ENCODE assay signal across 29 cellular contexts in the genomic region with DNA sequence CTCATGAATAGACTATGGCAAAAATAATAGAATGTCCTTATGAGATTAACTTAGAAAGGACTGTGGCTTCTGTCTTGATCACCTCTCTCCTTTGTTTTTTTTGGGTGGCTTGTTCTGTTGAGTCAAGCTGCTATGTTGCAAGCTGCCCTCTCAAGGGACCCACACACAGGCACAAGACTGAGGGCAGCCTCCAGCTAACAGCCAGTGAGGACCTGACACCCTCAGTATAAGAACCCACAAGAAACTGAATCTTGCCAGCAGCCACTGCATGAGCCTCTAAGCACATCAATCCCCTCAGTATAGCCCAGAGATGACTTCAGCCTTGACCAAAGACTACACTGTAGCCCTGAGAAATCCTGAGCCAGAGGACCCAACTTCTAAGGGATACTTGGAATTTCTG.
"Had no signal": no experiment of that assay in that cellular context is flagged by ENCODE, and none has a peak within 500 bp of the region (broad histone marks: within the 10 kb centered on the region; RNA-seq: fewer than 3 reads in every experiment).

No MANE protein-coding gene starts in this region.

- H3K4me2 ChIP-seq: neural progenitor cell, smooth muscle cell had no signal

- H3K4me3 Mint-ChIP-seq: naive thymus-derived CD4-positive, alpha-beta T cell; natural killer cell; nephron; neural progenitor cell; stimulated activated memory B cell treated with anti-CD40 and anti-IgM and Interleukin-4, amounts not matched to agents 10 μg/mL and 1 μg/mL and 100 μg/mL, for 72 hours; stimulated activated naive CD8-positive, alpha-beta T cell treated with anti-CD3 and anti-CD28 coated beads, Interleukin-15, amount 100 ng/mL, for 72 hours had no signal

- ATAC-seq: naive thymus-derived CD4-positive, alpha-beta T cell; natural killer cell; pancreas; right cardiac atrium; right lobe of liver; stimulated activated memory B cell treated with anti-CD40 and anti-IgM and Interleukin-4, amounts not matched to agents 10 μg/mL and 1 μg/mL and 100 μg/mL, for 72 hours; stimulated activated naive CD8-positive, alpha-beta T cell treated with anti-CD3 and anti-CD28 coated beads, Interleukin-15, amount 100 ng/mL, for 72 hours; stimulated activated naive CD8-positive, alpha-beta T cell treated with anti-CD3 and anti-CD28 coated beads, Interleukin-15, Interleukin-2, amounts not matched to agents 100 U/mL and 50 U/mL, for 24 hours had no signal

- H3K27me3 ChIP-seq: neural progenitor cell, right lobe of liver, testis, upper lobe of left lung, vagina had no signal

- H3K4me1 Mint-ChIP-seq: naive thymus-derived CD4-positive, alpha-beta T cell; natural killer cell; nephron; stimulated activated memory B cell treated with anti-CD40 and anti-IgM and Interleukin-4, amounts not matched to agents 10 μg/mL and 1 μg/mL and 100 μg/mL, for 72 hours; stimulated activated naive CD8-positive, alpha-beta T cell treated with anti-CD3 and anti-CD28 coated beads, Interleukin-15, amount 100 ng/mL, for 72 hours had no signal

- H3K36me3 Mint-ChIP-seq: naive thymus-derived CD4-positive, alpha-beta T cell; natural killer cell; neural progenitor cell; stimulated activated memory B cell treated with anti-CD40 and anti-IgM and Interleukin-4, amounts not matched to agents 10 μg/mL and 1 μg/mL and 100 μg/mL, for 72 hours had no signal

- H3K27ac Mint-ChIP-seq: naive thymus-derived CD4-positive, alpha-beta T cell; natural killer cell; nephron; neural progenitor cell; stimulated activated memory B cell treated with anti-CD40 and anti-IgM and Interleukin-4, amounts not matched to agents 10 μg/mL and 1 μg/mL and 100 μg/mL, for 72 hours; stimulated activated naive CD8-positive, alpha-beta T cell treated with anti-CD3 and anti-CD28 coated beads, Interleukin-15, amount 100 ng/mL, for 72 hours had no signal

- H3K9me3 ChIP-seq: pancreas, prostate gland, right lobe of liver, spleen, suprapubic skin, testis, tibial artery, upper lobe of left lung, vagina had no signal

- H3K27ac ChIP-seq: neural progenitor cell, pancreas, prostate gland, right lobe of liver, skin epidermis, spleen, suprapubic skin, testis, tibial artery, upper lobe of left lung, vagina had no signal

- H3K4me1 ChIP-seq: neural progenitor cell, pancreas, prostate gland, right lobe of liver, spleen, suprapubic skin, testis, tibial artery, upper lobe of left lung, vagina had no signal

- DNase-seq: naive thymus-derived CD4-positive, alpha-beta T cell; natural killer cell; occipital lobe; pancreas; retina; right lobe of liver; spleen; stimulated activated CD4-positive, alpha-beta T cell treated with anti-CD3 and anti-CD28 coated beads, Interleukin-12 subunit alpha, Interleukin-12 subunit beta, amount 100 ng/mL, for 4 hours; stimulated activated CD4-positive, alpha-beta T cell treated with anti-CD3 and anti-CD28 coated beads, Interleukin-1b, Interleukin-23, amount 100 ng/mL, for 48 hours; stimulated activated CD4-positive, alpha-beta T cell treated with anti-CD3 and anti-CD28 coated beads, Interleukin-4, amount 100 ng/mL, for 1 hour; stimulated activated CD4-positive, alpha-beta T cell treated with anti-CD3 and anti-CD28 coated beads, Interleukin-4, amount 100 ng/mL, for 4 hours; stimulated activated CD8-positive, alpha-beta memory T cell treated with anti-CD3 and anti-CD28 coated beads, Interleukin-4, amount 100 ng/mL, for 48 hours; stimulated activated naive CD4-positive, alpha-beta T cell; stimulated activated naive CD8-positive, alpha-beta T cell treated with anti-CD3 and anti-CD28 coated beads, Interleukin-15, amount 100 ng/mL, for 72 hours; stimulated activated naive CD8-positive, alpha-beta T cell treated with anti-CD3 and anti-CD28 coated beads, Interleukin-15, Interleukin-2, amounts not matched to agents 100 U/mL and 50 U/mL, for 24 hours; substantia nigra; testis; tibial artery; trophoblast cell; upper lobe of left lung had no signal

- H2AFZ ChIP-seq: neural progenitor cell had no signal

- H3K9ac ChIP-seq: neural progenitor cell had no signal

- H3K36me3 ChIP-seq: neural progenitor cell, pancreas, prostate gland, right lobe of liver, spleen, suprapubic skin, tibial artery, upper lobe of left lung, vagina had no signal

- H3K4me3 ChIP-seq: neural progenitor cell, pancreas, prostate gland, right lobe of liver, skin epidermis, smooth muscle cell, spleen, suprapubic skin, testis, tibial artery, upper lobe of left lung, vagina had no signal

- H3K9me3 Mint-ChIP-seq: natural killer cell; nephron; neural progenitor cell; stimulated activated memory B cell treated with anti-CD40 and anti-IgM and Interleukin-4, amounts not matched to agents 10 μg/mL and 1 μg/mL and 100 μg/mL, for 72 hours had no signal
